In genomic region chr2:224379210-224379609, GRCh38 we compare ENCODE assay signal across 25 cellular contexts. TPM values are rescaled to one million over a fixed set of nuclear protein-coding genes. Genes with fewer than 3 reads are reported as not detected.
"Had no signal": no experiment of that assay in that cellular context is flagged by ENCODE, and none has a peak within 500 bp of the region (broad histone marks: within the 10 kb centered on the region; RNA-seq: fewer than 3 reads in every experiment).

No MANE protein-coding gene starts in this region.

- H3K9me3 ChIP-seq: esophagus muscularis mucosa, left ventricle myocardium inferior, lower lobe of right lung, pancreas, prostate gland, right atrium auricular region, sigmoid colon, spleen, thoracic aorta, tibial nerve, upper lobe of left lung had no signal

- H3K4me1 ChIP-seq: foreskin keratinocyte, pancreas, prostate gland, right atrium auricular region had no signal

- H3K27me3 ChIP-seq: dorsolateral prefrontal cortex, esophagus muscularis mucosa, heart right ventricle, pancreas, right atrium auricular region, sigmoid colon, spleen, tibial nerve, upper lobe of left lung had no signal

- H3K4me3 ChIP-seq: dorsolateral prefrontal cortex, esophagus muscularis mucosa, heart right ventricle, left ventricle myocardium inferior, lower lobe of right lung, pancreas, prostate gland, right atrium auricular region, sigmoid colon, spleen, thoracic aorta, tibial nerve, upper lobe of left lung had no signal

- DNase-seq: dorsolateral prefrontal cortex; effector CD4-positive, alpha-beta T cell; foreskin keratinocyte; glutamatergic neuron; heart right ventricle; hippocampal formation; lower lobe of right lung; natural killer cell; pancreas; spleen; stimulated activated CD4-positive, alpha-beta T cell treated with anti-CD3 and anti-CD28 coated beads, Interleukin-4, amount 100 ng/mL, for 4 hours; stimulated activated naive CD8-positive, alpha-beta T cell treated with anti-CD3 and anti-CD28 coated beads, Interleukin-15, Interleukin-2, amounts not matched to agents 100 U/mL and 50 U/mL, for 24 hours; substantia nigra; upper lobe of left lung had no signal

- H3K36me3 ChIP-seq: left ventricle myocardium inferior, lower lobe of right lung, pancreas, prostate gland, right atrium auricular region, sigmoid colon, spleen, thoracic aorta, tibial nerve, upper lobe of left lung had no signal

- H3K27ac ChIP-seq: dorsolateral prefrontal cortex, esophagus muscularis mucosa, foreskin keratinocyte, heart right ventricle, left ventricle myocardium inferior, lower lobe of right lung, pancreas, prostate gland, right atrium auricular region, sigmoid colon, spleen, upper lobe of left lung had no signal

RNA-seq across cellular contexts. Expression of gene FAM124B, which starts 22.7 kb away (rescaled TPM):
- total RNA-seq: epithelial cell of proximal tubule, fibroblast of lung, foreskin keratinocyte, kidney epithelial cell had no signal
- polyA plus RNA-seq: fibroblast of lung, foreskin keratinocyte, neural cell had no signal
